Comparison of ENCODE assay signal across 8 cellular contexts in the genomic region with DNA sequence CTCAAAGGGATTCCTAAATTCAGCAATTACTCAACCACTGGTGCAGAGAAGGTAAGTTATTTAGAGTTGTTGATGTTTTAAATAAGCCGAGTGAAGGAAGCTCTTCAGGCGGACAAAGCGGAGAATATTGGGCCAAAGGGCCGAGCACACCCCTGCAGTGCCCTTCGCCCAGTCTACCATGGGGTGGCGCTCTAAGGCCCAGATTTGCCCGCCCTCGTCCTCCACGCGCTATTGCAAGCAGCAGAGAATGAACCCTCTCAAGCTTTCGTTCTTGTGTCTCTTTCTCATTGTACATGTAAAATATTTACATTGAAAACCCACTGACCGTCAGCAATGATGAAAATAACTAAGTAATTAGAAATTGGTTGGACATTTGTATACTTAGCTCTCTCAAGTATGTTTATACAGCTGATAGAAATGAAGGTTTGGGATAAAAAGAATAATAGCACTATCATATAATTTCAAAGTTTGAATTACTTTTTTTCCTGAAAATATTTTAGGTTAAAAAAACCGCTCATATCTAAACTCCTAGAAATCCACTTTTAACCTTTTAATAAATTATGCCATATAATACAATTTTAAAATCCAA.
DNase-seq lines count a peak whose midpoint lies in the region; ATAC-seq and TF ChIP-seq lines count a peak whose summit lies in the region.

No MANE protein-coding gene starts in this region.

- ATAC-seq in GM18511 (IDR thresholded peaks at IDR 0.05; ENCODE audit: unreplicated experiment) (peak; percentile 82), Right ventricle myocardium superior (ENCODE audit: poor library complexity) (peak; percentile 92), sciatic nerve (peak; percentile 97), GM18861 (IDR thresholded peaks at IDR 0.05; ENCODE audit: unreplicated experiment) (no peak)

- DNase-seq in AG09309 (ENCODE audit: low read depth) = no peak
- DNase-seq in HL-60 (ENCODE audit: low read depth in 1 of 2, low spot score in 1 of 2) = peak in 1 of 2 experiments; percentile 58
- DNase-seq in UCSD-AML1 (lab: John Stamatoyannopoulos, UW; ENCODE audit: unreplicated experiment) = peak; percentile 54
- DNase-seq in Right ventricle myocardium superior = peak; percentile 60
- peak; percentile 86 for DNase-seq in sciatic nerve (ENCODE audit: low spot score)
- DNase-seq in DMS153 (lab: John Stamatoyannopoulos, UW) = no peak

- H3K4me3 ChIP-seq in AG09309 (ENCODE audit: control insufficient read depth, low read depth, low read length) (no peak overlapping the region), HL-60 (replicated peaks; ENCODE audit: insufficient read depth, low read length) (no peak overlapping the region)

- H3K27ac ChIP-seq in HL-60 (replicated peaks) = no peak overlapping the region

- peak; percentile 86 for TF ChIP-seq CTCF in AG09309 (IDR thresholded peaks at IDR 0.05; ENCODE audit: control insufficient read depth, insufficient read depth, low read depth, low read length, missing control alignments)
- peak; percentile 54 for TF ChIP-seq CTCF in HL-60 (IDR thresholded peaks at IDR 0.05; ENCODE audit: insufficient read depth, low read length)

- intact Hi-C loops in Right ventricle myocardium superior (cut with DNase I) = no loop called here
- intact Hi-C loops in sciatic nerve (cut with DNase I) = no loop called here

- H3K27me3 ChIP-seq in HL-60 (ENCODE audit: insufficient read depth, poor library complexity, severe bottlenecking) = peaks cover 6% of the 10 kb centered on the region

Comparison
In these comparisons a context has a peak if more than half of its experiments do, and no peak if none do; other contexts are left out.
1. DNase-seq: peak in UCSD-AML1 (single experiment), Right ventricle myocardium superior (single experiment) and sciatic nerve (single experiment); none in AG09309 (single experiment) and DMS153 (single experiment).